Comparison of ENCODE assay signal across 34 cellular contexts in the genomic region with DNA sequence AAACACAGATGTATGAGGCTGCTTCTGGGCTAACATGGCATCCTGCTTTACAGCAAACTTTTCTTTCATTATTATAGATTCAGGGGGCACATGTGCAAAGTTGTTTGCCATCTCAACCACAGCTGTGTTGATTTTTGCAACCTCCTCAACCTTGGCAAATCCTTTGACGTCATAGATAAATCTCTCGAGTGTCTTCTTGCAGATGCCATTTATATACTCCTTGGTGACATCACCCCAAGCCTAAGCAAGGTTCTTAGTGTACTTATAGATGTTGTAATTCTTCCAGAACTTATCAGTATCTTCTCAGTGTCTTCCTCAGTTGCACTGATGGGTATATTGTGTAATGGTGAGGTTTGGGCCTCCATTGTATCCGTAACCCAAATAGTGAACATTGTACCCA.
"Had no signal": no experiment of that assay in that cellular context is flagged by ENCODE, and none has a peak within 500 bp of the region (broad histone marks: within the 10 kb centered on the region; RNA-seq: fewer than 3 reads in every experiment).

No MANE protein-coding gene starts in this region.

- H3K4me1 ChIP-seq: adrenal gland, body of pancreas, breast epithelium had no signal

- H3K27ac ChIP-seq: adrenal gland, body of pancreas, brain microvascular endothelial cell, breast epithelium, VCaP had no signal

- H3K36me3 ChIP-seq: adrenal gland, brain microvascular endothelial cell, breast epithelium had no signal

- H3K4me3 ChIP-seq: adrenal gland, body of pancreas, breast epithelium had no signal

- ATAC-seq: activated CD8-positive, alpha-beta T cell treated with anti-CD3 and anti-CD28 coated beads for 36 hours; activated naive CD4-positive, alpha-beta T cell treated with anti-CD3 and anti-CD28 coated beads, Interleukin-2, amount 50 U/mL, for 72 hours; activated T-cell treated with anti-CD3 and anti-CD28 coated beads, Interleukin-2, amount 50 U/mL, for 4 hours; activated T-cell treated with anti-CD3 and anti-CD28 coated beads, Interleukin-2, amount 50 U/mL, for 72 hours; activated T-helper 17 cell treated with anti-CD3 and anti-CD28 coated beads, Interleukin-2, amount 50 U/mL, for 72 hours; body of pancreas had no signal

- H3K27me3 ChIP-seq: adrenal gland, body of pancreas, brain microvascular endothelial cell had no signal

- DNase-seq: activated B cell treated with CpG ODN at 0.5 μM for 24 hours; activated CD4-positive, alpha-beta memory T cell treated with anti-CD3 and anti-CD28 coated beads for 36 hours; activated CD4-positive, alpha-beta T cell treated with anti-CD3 and anti-CD28 coated beads for 4 hours; activated CD4-positive, alpha-beta T cell treated with anti-CD3 and anti-CD28 coated beads, Interleukin-2, amount 10 ng/mL, durations not matched to agents 24 days and 14 days; activated CD4-positive, alpha-beta T cell treated with anti-CD3 and anti-CD28 coated beads, Interleukin-2, amount 50 U/mL, for 1 hour; activated CD4-positive, alpha-beta T cell treated with anti-CD3 and anti-CD28 coated beads, Interleukin-2, amount 50 U/mL, for 4 hours; activated CD4-positive, CD25-positive, alpha-beta regulatory T cell treated with anti-CD3 and anti-CD28 coated beads, Interleukin-2, amount 50 U/mL, for 72 hours; activated CD8-positive, alpha-beta memory T cell treated with anti-CD3 and anti-CD28 coated beads, Interleukin-2, amount 50 U/mL, for 4 hours; activated CD8-positive, alpha-beta T cell treated with anti-CD3 and anti-CD28 coated beads for 36 hours; activated effector memory CD4-positive, alpha-beta T cell treated with anti-CD3 and anti-CD28 coated beads, Interleukin-2, amount 50 U/mL, for 16 hours; activated gamma-delta T cell treated with Interleukin-2 at 50 U/mL for 16 hours; activated naive CD4-positive, alpha-beta T cell; activated naive CD4-positive, alpha-beta T cell treated with anti-CD3 and anti-CD28 coated beads for 36 hours; activated naive CD4-positive, alpha-beta T cell treated with anti-CD3 and anti-CD28 coated beads, Interleukin-2, amount 50 U/mL, for 16 hours; activated naive CD8-positive, alpha-beta T cell treated with anti-CD3 and anti-CD28 coated beads for 36 hours; activated T-cell treated with anti-CD3 and anti-CD28 coated beads for 4 hours; activated T-cell treated with anti-CD3 and anti-CD28 coated beads, Interleukin-2, amount 50 U/mL, for 1 hour; activated T-cell treated with anti-CD3 and anti-CD28 coated beads, Interleukin-2, amount 50 U/mL, for 4 hours; activated T-cell treated with anti-CD3 and anti-CD28 coated beads, Interleukin-2, amount 50 U/mL, for 72 hours; adrenal gland; amniotic stem cell; aorta; body of pancreas; brain microvascular endothelial cell; central memory CD4-positive, alpha-beta T cell; T-helper 1 cell; T-helper 2 cell; T-helper 9 cell had no signal

- FAIRE-seq: astrocyte, TTC549 had no signal

- H3K9me3 ChIP-seq: adrenal gland, body of pancreas, breast epithelium had no signal
